ENCODE assay signal across 12 cellular contexts in the genomic region with DNA sequence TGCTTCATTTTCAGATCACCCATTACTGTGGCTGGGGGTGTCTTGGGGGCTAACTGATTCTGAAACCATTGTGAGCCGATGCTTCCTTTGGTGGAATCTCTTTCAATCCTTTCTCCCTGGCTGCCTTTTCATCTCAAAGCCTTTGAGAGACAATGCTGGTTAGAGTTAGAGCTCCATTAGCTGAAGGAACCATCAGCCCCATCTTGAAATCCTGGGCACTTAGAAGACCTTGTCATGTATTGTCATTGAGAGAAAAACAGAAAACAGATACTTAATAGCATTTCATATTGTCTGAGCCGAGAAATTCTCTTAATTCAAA. TPM values are rescaled to one million over a fixed set of nuclear protein-coding genes. Genes with fewer than 3 reads are reported as not detected.
DNase-seq lines count a peak whose midpoint lies in the region; ATAC-seq and TF ChIP-seq lines count a peak whose summit lies in the region.
"Had no signal": no experiment of that assay in that cellular context is flagged by ENCODE, and none has a peak within 500 bp of the region (broad histone marks: within the 10 kb centered on the region; RNA-seq: fewer than 3 reads in every experiment).

No MANE protein-coding gene starts in this region.

- H3K9ac ChIP-seq in ES-I3 (ENCODE audit: low read depth, low read length): peak overlapping the region; percentile 36; the same call in 1 of the 2 replicates

- WGBS in psoas muscle, 3 donors: 63 to 69% (median 64%) methylated on average over 2 of the region's 2 CpGs

- H3K4me1 ChIP-seq in ES-I3 (ENCODE audit: insufficient read depth, low read length): peaks cover 68% of the 10 kb centered on the region
- H3K4me1 ChIP-seq in psoas muscle: peaks cover 92% of the 10 kb centered on the region

- ATAC-seq in SK-N-SH treated with all-trans-retinoic acid at 6 μM for 48 hours (no peak), psoas muscle (no peak), GM18519 (IDR thresholded peaks at IDR 0.05; ENCODE audit: low FRiP score, unreplicated experiment) (no peak), HG03280 (IDR thresholded peaks at IDR 0.05; ENCODE audit: unreplicated experiment) (no peak)

- DNase-seq in glutamatergic neuron (no peak), psoas muscle (no peak), occipital lobe (lab: John Stamatoyannopoulos, UW) (no peak)
- DNase-seq in stimulated activated CD4-positive, alpha-beta T cell treated with anti-CD3 and anti-CD28 coated beads, Interleukin-4, amount 100 ng/mL, for 24 hours: no peak
- DNase-seq: GDM1 had no signal

- peak overlapping the region; percentile 83 for H3K4me3 ChIP-seq in psoas muscle
- H3K4me3 ChIP-seq: left lung had no signal

- no peak for TF ChIP-seq CTCF in glutamatergic neuron (IDR thresholded peaks at IDR 0.05; ENCODE audit: partially characterized antibody, unreplicated experiment)
- no peak for TF ChIP-seq CTCF in psoas muscle (IDR thresholded peaks at IDR 0.05)

- H3K9me3 ChIP-seq in ES-I3 (ENCODE audit: control insufficient read depth, insufficient read depth, low read length): no peaks in the 10 kb centered on the region
- H3K9me3 ChIP-seq in psoas muscle: no peaks in the 10 kb centered on the region
- H3K9me3 ChIP-seq: left lung had no signal

- no peaks in the 10 kb centered on the region for H3K36me3 ChIP-seq in ES-I3 (ENCODE audit: insufficient read depth, low read length)
- H3K36me3 ChIP-seq in psoas muscle (ENCODE audit: insufficient read depth in 1 of 2, low read depth in 1 of 2): no peaks in the 10 kb centered on the region
- H3K36me3 ChIP-seq: left lung had no signal

- H3K27ac ChIP-seq in psoas muscle: peak overlapping the region; percentile 96
- H3K27ac ChIP-seq: foreskin keratinocyte had no signal

- no peaks in the 10 kb centered on the region for H3K36me3 Mint-ChIP-seq in glutamatergic neuron (ENCODE audit: unreplicated experiment)

- peaks cover 2% of the 10 kb centered on the region for H3K27me3 Mint-ChIP-seq in glutamatergic neuron (ENCODE audit: unreplicated experiment)

- H3K9me3 Mint-ChIP-seq in glutamatergic neuron (ENCODE audit: unreplicated experiment): peaks cover 8% of the 10 kb centered on the region
- H3K9me3 Mint-ChIP-seq: central memory CD8-positive, alpha-beta T cell had no signal

- H3K27ac Mint-ChIP-seq in glutamatergic neuron (ENCODE audit: unreplicated experiment): peak overlapping the region; percentile 95

- intact Hi-C loops in psoas muscle (cut with DNase I): no loop called here

- peak overlapping the region; percentile 80 for H3K4me3 Mint-ChIP-seq in glutamatergic neuron (ENCODE audit: unreplicated experiment)
- H3K4me3 Mint-ChIP-seq: central memory CD8-positive, alpha-beta T cell had no signal

- peaks cover 67% of the 10 kb centered on the region for H3K4me1 Mint-ChIP-seq in glutamatergic neuron (ENCODE audit: low read depth, unreplicated experiment)
- H3K4me1 Mint-ChIP-seq: central memory CD8-positive, alpha-beta T cell had no signal

- H3K27me3 ChIP-seq in psoas muscle (ENCODE audit: insufficient read depth in 3 of 3, low read length in 2 of 3): no peaks in the 10 kb centered on the region
- H3K27me3 ChIP-seq: foreskin keratinocyte had no signal

TF ChIP-seq in SK-N-SH treated with all-trans-retinoic acid at 6 μM for 48 hours, 23 proteins besides CTCF, POLR2A, EP300 and RAD21:
- no peak for TF ChIP-seq SNAI2 (CRISPR knock-in tag; IDR thresholded peaks at IDR 0.05)
- 0 out of 2 replicates have a peak, but pooled peaks have one; percentile 10 for TF ChIP-seq TCF4 (CRISPR knock-in tag; IDR thresholded peaks at IDR 0.05; ENCODE audit: borderline replicate concordance)
- no peak for TF ChIP-seq ZFP30 (CRISPR knock-in tag; IDR thresholded peaks at IDR 0.05)

RNA-seq across cellular contexts. Expression of gene TEAD1, which starts 6.7 kb away (rescaled TPM):
- total RNA-seq in glutamatergic neuron (ENCODE audit: unreplicated experiment) (62.5 TPM), psoas muscle (100 to 1,000 TPM; 111 to 178 (median 141) TPM), occipital lobe (25.7 TPM)
- 100 to 1,000 TPM in 1 of 3 donors, 10 to 100 TPM in 2; 11.3 to 112 (median 19.6) TPM for polyA plus RNA-seq in psoas muscle
